ENCODE assay signal across 1 cellular context in genomic region chr16:10964039-10964890, GRCh38.
TF ChIP-seq lines count a peak whose summit lies in the region.

No MANE protein-coding gene starts in this region.

TF ChIP-seq in HepG2, 621 proteins besides CTCF, POLR2A, EP300 and RAD21 (continued from another document and continues in another):
- TF ChIP-seq MXD1 (CRISPR knock-in tag; IDR thresholded peaks at IDR 0.05), result no peak
- no peak for TF ChIP-seq ZNF207 (IDR thresholded peaks at IDR 0.05; ENCODE audit: borderline replicate concordance)
- TF ChIP-seq ZNF180 (CRISPR knock-in tag; IDR thresholded peaks at IDR 0.05; ENCODE audit: borderline replicate concordance, low read depth), result no peak
- peak; percentile 77 for TF ChIP-seq MEF2D (CRISPR knock-in tag; IDR thresholded peaks at IDR 0.05)
- TF ChIP-seq TFDP2 (CRISPR knock-in tag; IDR thresholded peaks at IDR 0.05), result 0 out of 2 replicates have a peak, but pooled peaks have one; percentile 22
- TF ChIP-seq ZNF720 (CRISPR knock-in tag; IDR thresholded peaks at IDR 0.05), result 0 out of 2 replicates have a peak, but pooled peaks have one; percentile 13
- TF ChIP-seq ZNF501 (CRISPR knock-in tag; IDR thresholded peaks at IDR 0.05), result peak; percentile 50; the same call in 1 of the 2 replicates
- peak; percentile 78; the same call in 1 of the 2 replicates for TF ChIP-seq BCL3 (CRISPR knock-in tag; IDR thresholded peaks at IDR 0.05)
- peak; percentile 29; the same call in 1 of the 2 replicates for TF ChIP-seq NFE2L1 (CRISPR knock-in tag; IDR thresholded peaks at IDR 0.05; ENCODE audit: borderline replicate concordance)
- no peak for TF ChIP-seq MTA3 (CRISPR knock-in tag; IDR thresholded peaks at IDR 0.05)
- TF ChIP-seq ZNF329 (CRISPR knock-in tag; IDR thresholded peaks at IDR 0.05; ENCODE audit: low read depth), result no peak
- TF ChIP-seq ZNF292 (CRISPR knock-in tag; IDR thresholded peaks at IDR 0.05; ENCODE audit: borderline replicate concordance, low read depth), result 0 out of 2 replicates have a peak, but pooled peaks have one; percentile 23
- TF ChIP-seq ZNF274 (CRISPR knock-in tag; IDR thresholded peaks at IDR 0.05), result peak; percentile 39; the same call in 1 of the 2 replicates
- no peak for TF ChIP-seq ZNF616 (CRISPR knock-in tag; IDR thresholded peaks at IDR 0.05; ENCODE audit: low read depth)
- no peak for TF ChIP-seq CREBL2 (CRISPR knock-in tag; IDR thresholded peaks at IDR 0.05; ENCODE audit: borderline replicate concordance)
- peak; percentile 73 for TF ChIP-seq HNF1B (CRISPR knock-in tag; IDR thresholded peaks at IDR 0.05)
- TF ChIP-seq CCAR2 (optimal IDR thresholded peaks at IDR 0.05; ENCODE audit: low read depth, low read length), result no peak
- TF ChIP-seq CBX1 (IDR thresholded peaks at IDR 0.05; ENCODE audit: low read depth), result peak; percentile 52
- no peak for TF ChIP-seq ZBTB1 (CRISPR knock-in tag; IDR thresholded peaks at IDR 0.05; ENCODE audit: borderline replicate concordance)
- no peak for TF ChIP-seq NR2F6 (IDR thresholded peaks at IDR 0.05)
- peak; percentile 29; the same call in 1 of the 2 replicates for TF ChIP-seq NR2F6 (CRISPR knock-in tag; IDR thresholded peaks at IDR 0.05)
- 0 out of 2 replicates have a peak, but pooled peaks have one; percentile 40 for TF ChIP-seq MTF2 (CRISPR knock-in tag; IDR thresholded peaks at IDR 0.05; ENCODE audit: borderline replicate concordance)
- TF ChIP-seq MBD4 (IDR thresholded peaks at IDR 0.05; ENCODE audit: borderline replicate concordance, low read length), result no peak
- no peak for TF ChIP-seq DDIT3 (CRISPR knock-in tag; IDR thresholded peaks at IDR 0.05)
- no peak for TF ChIP-seq ZNF703 (CRISPR knock-in tag; IDR thresholded peaks at IDR 0.05; ENCODE audit: borderline replicate concordance)
- TF ChIP-seq ZNF263 (CRISPR knock-in tag; IDR thresholded peaks at IDR 0.05), result peak; percentile 40; the same call in 1 of the 2 replicates
- TF ChIP-seq MAZ (IDR thresholded peaks at IDR 0.05; ENCODE audit: borderline replicate concordance, low read depth, low read length), result peak; percentile 30; the same call in 1 of the 2 replicates
- TF ChIP-seq MAZ (CRISPR knock-in tag; IDR thresholded peaks at IDR 0.05; ENCODE audit: low read depth), result 0 out of 2 replicates have a peak, but pooled peaks have one; percentile 31
- TF ChIP-seq STAG1 (CRISPR knock-in tag; IDR thresholded peaks at IDR 0.05), result peak; percentile 99
- no peak for TF ChIP-seq SP1 (IDR thresholded peaks at IDR 0.05)
- peak; percentile 7; the same call in 1 of the 2 replicates for TF ChIP-seq SP1 (CRISPR knock-in tag; IDR thresholded peaks at IDR 0.05)
- TF ChIP-seq SAP130 (CRISPR knock-in tag; IDR thresholded peaks at IDR 0.05; ENCODE audit: low read depth), result peak; percentile 60; the same call in 1 of the 2 replicates
- no peak for TF ChIP-seq ZNF281 (CRISPR knock-in tag; IDR thresholded peaks at IDR 0.05; ENCODE audit: borderline replicate concordance)
- TF ChIP-seq ZNF687 (CRISPR knock-in tag; IDR thresholded peaks at IDR 0.05), result peak; percentile 76
- peak; percentile 33; the same call in 1 of the 2 replicates for TF ChIP-seq HNF4A (CRISPR knock-in tag; IDR thresholded peaks at IDR 0.05)
- TF ChIP-seq THAP8 (CRISPR knock-in tag; IDR thresholded peaks at IDR 0.05; ENCODE audit: borderline replicate concordance), result no peak
- TF ChIP-seq MEIS2 (CRISPR knock-in tag; IDR thresholded peaks at IDR 0.05), result peak; percentile 78; the same call in 1 of the 2 replicates
- no peak for TF ChIP-seq ZSCAN31 (CRISPR knock-in tag; IDR thresholded peaks at IDR 0.05; ENCODE audit: low read depth)
- no peak for TF ChIP-seq ZNF230 (CRISPR knock-in tag; IDR thresholded peaks at IDR 0.05)
- peak; percentile 26; the same call in 1 of the 2 replicates for TF ChIP-seq AKAP8 (CRISPR knock-in tag; IDR thresholded peaks at IDR 0.05)
- no peak for TF ChIP-seq KDM5A (IDR thresholded peaks at IDR 0.05; ENCODE audit: borderline replicate concordance, low read length)
- no peak for TF ChIP-seq ZNF770 (CRISPR knock-in tag; IDR thresholded peaks at IDR 0.05)
- TF ChIP-seq JDP2 (CRISPR knock-in tag; IDR thresholded peaks at IDR 0.05; ENCODE audit: borderline replicate concordance), result no peak
- TF ChIP-seq MYC (CRISPR knock-in tag; IDR thresholded peaks at IDR 0.05; ENCODE audit: borderline replicate concordance), result peak; percentile 64; the same call in 1 of the 2 replicates
- TF ChIP-seq FOXO1 (CRISPR knock-in tag; IDR thresholded peaks at IDR 0.05), result no peak
- peak; percentile 66; the same call in 1 of the 2 replicates for TF ChIP-seq DNMT1 (CRISPR knock-in tag; IDR thresholded peaks at IDR 0.05)
- peak; percentile 90; the same call in 1 of the 2 replicates for TF ChIP-seq TRAFD1 (CRISPR knock-in tag; IDR thresholded peaks at IDR 0.05; ENCODE audit: borderline replicate concordance)
- TF ChIP-seq ZNF496 (CRISPR knock-in tag; IDR thresholded peaks at IDR 0.05; ENCODE audit: insufficient replicate concordance), result no peak
